Comparison of ENCODE assay signal across 7 cellular contexts in genomic region chr1:56576880-56577858, GRCh38. TPM values are rescaled to one million over a fixed set of nuclear protein-coding genes. Genes with fewer than 3 reads are reported as not detected.
DNase-seq lines count a peak whose midpoint lies in the region; ATAC-seq and TF ChIP-seq lines count a peak whose summit lies in the region.

No MANE protein-coding gene starts in this region.

- TF ChIP-seq CTCF in GM13976 (IDR thresholded peaks at IDR 0.05; ENCODE audit: borderline replicate concordance, control extremely low read depth, extremely low read depth, insufficient read depth, missing control alignments) (no peak), OCI-LY3 (IDR thresholded peaks at IDR 0.05; ENCODE audit: low read depth, low read length) (peak; percentile 41), fibroblast of pulmonary artery (IDR thresholded peaks at IDR 0.05; ENCODE audit: low read length, missing control alignments) (peak; percentile 48), osteocyte (IDR thresholded peaks at IDR 0.05) (peak; percentile 63)

- H3K4me3 Mint-ChIP-seq in osteocyte (ENCODE audit: unreplicated experiment): peak overlapping the region; percentile 96
- H3K4me3 Mint-ChIP-seq in activated CD4-positive, alpha-beta T cell treated with anti-CD3 and anti-CD28 coated beads, Interleukin-2, amount 10 ng/mL, durations not matched to agents 7 days and 5 days: no peak overlapping the region

- POLR2A ChIA-PET in activated CD4-positive, alpha-beta T cell treated with anti-CD3 and anti-CD28 coated beads, Interleukin-2, amount 10 ng/mL, durations not matched to agents 7 days and 5 days (lab: Charles Lee): no interaction called here

- ATAC-seq in HG03175 (IDR thresholded peaks at IDR 0.05; ENCODE audit: unreplicated experiment): no peak
- no peak for ATAC-seq in GM18505 (IDR thresholded peaks at IDR 0.05; ENCODE audit: unreplicated experiment)

- H3K9me3 Mint-ChIP-seq in osteocyte (ENCODE audit: unreplicated experiment): no peaks in the 10 kb centered on the region
- H3K9me3 Mint-ChIP-seq in activated CD4-positive, alpha-beta T cell treated with anti-CD3 and anti-CD28 coated beads, Interleukin-2, amount 10 ng/mL, durations not matched to agents 7 days and 5 days: no peaks in the 10 kb centered on the region

- H3K4me2 ChIP-seq in OCI-LY3 (ENCODE audit: low read length): peak overlapping the region; percentile 95

- no peak for TF ChIP-seq POLR2A in GM18505 (IDR thresholded peaks at IDR 0.05; ENCODE audit: borderline replicate concordance, extremely low read depth, insufficient read depth, insufficient read length)

- H3K4me3 ChIP-seq in OCI-LY3 (ENCODE audit: low read length) (peak overlapping the region; percentile 96), fibroblast of pulmonary artery (replicated peaks; ENCODE audit: low read depth, low read length) (peak overlapping the region; percentile 90)

- peak overlapping the region; percentile 18; the same call in 1 of the 2 replicates for H3K27ac ChIP-seq in OCI-LY3 (ENCODE audit: low read length)

- no peaks in the 10 kb centered on the region for H3K9me3 ChIP-seq in OCI-LY3 (ENCODE audit: insufficient read depth, low read length)

- CTCF ChIA-PET in activated CD4-positive, alpha-beta T cell treated with anti-CD3 and anti-CD28 coated beads, Interleukin-2, amount 10 ng/mL, durations not matched to agents 7 days and 5 days (lab: Charles Lee): interaction anchor here (0.8 to 1.2 kb wide), 2 partner anchors 8 to 13 kb away, joined by 3 to 6 read pairs; no protein-coding TSS in a partner anchor

- peaks cover 57% of the 10 kb centered on the region for H3K4me1 ChIP-seq in OCI-LY3 (ENCODE audit: low read length)

- peaks cover 16% of the 10 kb centered on the region for H3K36me3 Mint-ChIP-seq in osteocyte (ENCODE audit: unreplicated experiment)
- H3K36me3 Mint-ChIP-seq in activated CD4-positive, alpha-beta T cell treated with anti-CD3 and anti-CD28 coated beads, Interleukin-2, amount 10 ng/mL, durations not matched to agents 7 days and 5 days (ENCODE audit: low read depth): no peaks in the 10 kb centered on the region

- H3K27ac Mint-ChIP-seq in osteocyte (ENCODE audit: unreplicated experiment): peak overlapping the region; percentile 94
- no peak overlapping the region for H3K27ac Mint-ChIP-seq in activated CD4-positive, alpha-beta T cell treated with anti-CD3 and anti-CD28 coated beads, Interleukin-2, amount 10 ng/mL, durations not matched to agents 7 days and 5 days

- in situ Hi-C loops in GM13976 (cut with MboI; ENCODE audit: low sequenced_read_pairs, unreplicated experiment): loop anchor here (25.0 kb wide), 3 partner anchors 1090 to 1290 kb away; no protein-coding TSS in a partner anchor

- no peak overlapping the region for H2AFZ ChIP-seq in OCI-LY3 (ENCODE audit: low read depth, low read length)

- no peaks in the 10 kb centered on the region for H3K79me2 ChIP-seq in OCI-LY3 (ENCODE audit: low read length)

- H3K4me1 Mint-ChIP-seq in osteocyte (ENCODE audit: unreplicated experiment): peaks cover 64% of the 10 kb centered on the region
- peaks cover 5% of the 10 kb centered on the region for H3K4me1 Mint-ChIP-seq in activated CD4-positive, alpha-beta T cell treated with anti-CD3 and anti-CD28 coated beads, Interleukin-2, amount 10 ng/mL, durations not matched to agents 7 days and 5 days

- peaks cover 5% of the 10 kb centered on the region; the same call in 1 of the 2 replicates for H3K27me3 ChIP-seq in OCI-LY3 (ENCODE audit: low read depth, low read length)

- no peaks in the 10 kb centered on the region for H4K20me1 ChIP-seq in OCI-LY3 (ENCODE audit: insufficient read depth, low read length)

- H3K36me3 ChIP-seq in OCI-LY3 (replicated peaks; ENCODE audit: low read depth, low read length): no peaks in the 10 kb centered on the region

- no peak overlapping the region for H3K9ac ChIP-seq in OCI-LY3 (ENCODE audit: low read length)

- DNase-seq in GM13976 (ENCODE audit: low spot score): peak; percentile 36
- peak; percentile 64 for DNase-seq in fibroblast of pulmonary artery (ENCODE audit: low read depth)
- no peak for DNase-seq in osteocyte (ENCODE audit: extremely low spot score, unreplicated experiment)
- no peak for DNase-seq in activated CD4-positive, alpha-beta T cell treated with anti-CD3 and anti-CD28 coated beads, Interleukin-2, amount 10 ng/mL, durations not matched to agents 7 days and 5 days

- no peaks in the 10 kb centered on the region for H3K27me3 Mint-ChIP-seq in osteocyte (ENCODE audit: unreplicated experiment)
- H3K27me3 Mint-ChIP-seq in activated CD4-positive, alpha-beta T cell treated with anti-CD3 and anti-CD28 coated beads, Interleukin-2, amount 10 ng/mL, durations not matched to agents 7 days and 5 days: peaks cover 44% of the 10 kb centered on the region

RNA-seq across cellular contexts. Expression of gene PLPP3, which starts 2.2 kb away (rescaled TPM):
- total RNA-seq in osteocyte: 157 and 166 TPM in 2 replicates
- total RNA-seq in activated CD4-positive, alpha-beta T cell treated with anti-CD3 and anti-CD28 coated beads, Interleukin-2, amount 10 ng/mL, durations not matched to agents 7 days and 5 days: not detected

Comparison
In these comparisons a context has a peak if more than half of its experiments do, and no peak if none do; other contexts are left out.
1. DNase-seq: peak in GM13976 (single experiment) and fibroblast of pulmonary artery (single experiment); none in osteocyte (single experiment) and activated CD4-positive, alpha-beta T cell treated with anti-CD3 and anti-CD28 coated beads, Interleukin-2, amount 10 ng/mL, durations not matched to agents 7 days and 5 days (single experiment).
2. RNA of gene PLPP3, which starts 2.2 kb away (total RNA-seq): 157 to 166 TPM in osteocyte; not detected in activated CD4-positive, alpha-beta T cell treated with anti-CD3 and anti-CD28 coated beads, Interleukin-2, amount 10 ng/mL, durations not matched to agents 7 days and 5 days; every median in the first group is over 100 times any median in the second.